ENCODE assay signal across 18 cellular contexts in the genomic region with DNA sequence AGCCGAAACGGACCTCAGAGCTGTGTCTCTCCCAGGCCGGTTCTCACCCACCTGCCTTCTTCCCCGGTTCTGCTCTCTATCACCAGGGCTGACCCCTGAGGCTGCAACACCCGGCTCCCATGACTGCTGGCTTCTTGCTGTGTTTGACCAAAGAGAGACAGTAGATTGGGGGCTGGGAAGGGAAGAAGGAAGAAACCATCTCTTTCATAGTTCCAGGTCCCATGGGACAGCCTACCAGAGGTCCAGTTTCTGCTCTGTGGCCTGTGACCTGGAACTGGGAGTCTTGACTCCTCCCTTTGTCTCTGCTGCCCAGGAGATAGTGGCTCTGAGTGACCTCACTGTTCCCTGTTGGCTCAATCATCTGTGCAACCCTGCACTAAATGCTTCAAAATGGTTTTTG. TPM values are rescaled to one million over a fixed set of nuclear protein-coding genes. Genes with fewer than 3 reads are reported as not detected.
DNase-seq lines count a peak whose midpoint lies in the region; ATAC-seq, FAIRE-seq and TF ChIP-seq lines count a peak whose summit lies in the region.
"Had no signal": no experiment of that assay in that cellular context is flagged by ENCODE, and none has a peak within 500 bp of the region (broad histone marks: within the 10 kb centered on the region; RNA-seq: fewer than 3 reads in every experiment).

No MANE protein-coding gene starts in this region.

- H3K4me1 ChIP-seq in mesenchymal stem cell (ENCODE audit: control insufficient read depth, insufficient read depth, low read depth, low read length) (peaks cover 21% of the 10 kb centered on the region), smooth muscle cell (ENCODE audit: low read depth) (peaks cover 19% of the 10 kb centered on the region)

- peak overlapping the region in 1 of 2 experiments; percentile 88 for H2BK12ac ChIP-seq in mesenchymal stem cell (ENCODE audit: low read length in 2 of 2)

- H3K9me3 ChIP-seq in mesenchymal stem cell (ENCODE audit: control insufficient read depth, low read length) (peaks cover 9% of the 10 kb centered on the region), smooth muscle cell (replicated peaks; ENCODE audit: low read depth) (peaks cover 3% of the 10 kb centered on the region)

- H4K20me1 ChIP-seq in smooth muscle cell (ENCODE audit: low read depth) = no peaks in the 10 kb centered on the region
- H4K20me1 ChIP-seq: BLaER1 had no signal

- DNase-seq in HTR-8/SVneo (ENCODE audit: insufficient read length, low spot score) (no peak), fibroblast of mammary gland (ENCODE audit: low read depth) (peak; percentile 22), mesenchymal stem cell (no peak), smooth muscle cell (lab: John Stamatoyannopoulos, UW; ENCODE audit: unreplicated experiment) (no peak), frontal cortex (ENCODE audit: low spot score in 2 of 2) (no peak), SIG-M5 (lab: John Stamatoyannopoulos, UW) (no peak), NCI-H1092 (lab: John Stamatoyannopoulos, UW) (no peak)
- DNase-seq: activated CD4-positive, alpha-beta T cell treated with anti-CD3 and anti-CD28 coated beads, Interleukin-2, amount 50 U/mL, for 48 hours; activated naive CD8-positive, alpha-beta T cell treated with anti-CD3 and anti-CD28 coated beads for 36 hours; activated T-cell treated with anti-CD3 and anti-CD28 coated beads, Interleukin-2, amount 50 U/mL, for 48 hours; DMS79; effector CD8-positive, alpha-beta T cell; NCI-H2029 treated with DMSO at 0.1 percent for 48 hours; NCI-H524; stimulated activated naive CD8-positive, alpha-beta T cell treated with anti-CD3 and anti-CD28 coated beads, Interleukin-15, Interleukin-2, amounts not matched to agents 100 U/mL and 50 U/mL, for 24 hours had no signal

- no peak overlapping the region for H2AFZ ChIP-seq in mesenchymal stem cell (ENCODE audit: low read depth, low read length)
- no peak overlapping the region for H2AFZ ChIP-seq in smooth muscle cell (ENCODE audit: low read depth)

- H3K4me3 ChIP-seq in fibroblast of mammary gland (ENCODE audit: control insufficient read depth, low read depth, low read length) (no peak overlapping the region), mesenchymal stem cell (ENCODE audit: insufficient read depth in 1 of 2, low read depth in 1 of 2, low read length in 2 of 2) (peak overlapping the region in 1 of 2 experiments; percentile 4), smooth muscle cell (no peak overlapping the region)
- H3K4me3 ChIP-seq: BLaER1 had no signal

- no peaks in the 10 kb centered on the region for H3K79me1 ChIP-seq in mesenchymal stem cell (replicated peaks; ENCODE audit: low read length, poor library complexity, severe bottlenecking)

- H2BK15ac ChIP-seq in mesenchymal stem cell (ENCODE audit: low read depth, poor library complexity, severe bottlenecking) = no peak overlapping the region

- H2BK5ac ChIP-seq in mesenchymal stem cell (ENCODE audit: low read depth, low read length, poor library complexity, severe bottlenecking) = peak overlapping the region; percentile 98

- peak overlapping the region in 1 of 2 experiments; percentile 78 for H3K23ac ChIP-seq in mesenchymal stem cell (ENCODE audit: low read length in 2 of 2)

- H3K9ac ChIP-seq in mesenchymal stem cell (ENCODE audit: low read length) (no peak overlapping the region), smooth muscle cell (ENCODE audit: low read depth) (no peak overlapping the region)
- H3K9ac ChIP-seq: BLaER1 had no signal

- no peak overlapping the region for H3K14ac ChIP-seq in mesenchymal stem cell (ENCODE audit: low read length in 2 of 2)

- H3K18ac ChIP-seq in mesenchymal stem cell (ENCODE audit: low read depth in 1 of 2, low read length in 2 of 2) = peak overlapping the region; percentile 3 to 74

- TF ChIP-seq CTCF in fibroblast of mammary gland (conservative IDR thresholded peaks at IDR 0.05; ENCODE audit: control insufficient read depth, insufficient read depth, low read depth, low read length) (no peak), smooth muscle cell (IDR thresholded peaks at IDR 0.05; ENCODE audit: borderline replicate concordance, insufficient read depth, poor library complexity, severe bottlenecking) (no peak)

- H4K91ac ChIP-seq in mesenchymal stem cell (ENCODE audit: low read length) = no peak overlapping the region

- ATAC-seq in HG03460 (IDR thresholded peaks at IDR 0.05; ENCODE audit: unreplicated experiment) = no peak
- ATAC-seq: stimulated activated naive CD8-positive, alpha-beta T cell treated with anti-CD3 and anti-CD28 coated beads, Interleukin-15, Interleukin-2, amounts not matched to agents 100 U/mL and 50 U/mL, for 24 hours had no signal

- H3K4me2 ChIP-seq in mesenchymal stem cell (ENCODE audit: low read length, poor library complexity, severe bottlenecking) (peak overlapping the region; percentile 19), smooth muscle cell (peak overlapping the region; percentile 46)
- H3K4me2 ChIP-seq: BLaER1 had no signal

- H2AK5ac ChIP-seq in mesenchymal stem cell (ENCODE audit: low read length, severe bottlenecking) = peak overlapping the region; percentile 99

- peak overlapping the region; percentile 98 for H3K27ac ChIP-seq in mesenchymal stem cell (ENCODE audit: low read length, poor library complexity, severe bottlenecking)
- no peak overlapping the region for H3K27ac ChIP-seq in smooth muscle cell (ENCODE audit: low read depth)
- H3K27ac ChIP-seq: BLaER1 had no signal

- H3K27me3 ChIP-seq in mesenchymal stem cell (ENCODE audit: control insufficient read depth in 1 of 2, insufficient read depth in 1 of 2, low read length in 2 of 2) = no peaks in the 10 kb centered on the region
- H3K27me3 ChIP-seq in smooth muscle cell (ENCODE audit: low read depth) = no peaks in the 10 kb centered on the region
- H3K27me3 ChIP-seq: BLaER1 had no signal

- peak; percentile 4 for FAIRE-seq in HTR-8/SVneo (lab: Jason Lieb, UNC)
- no peak for FAIRE-seq in frontal cortex (lab: Jason Lieb, UNC)

- no peaks in the 10 kb centered on the region for H3F3A ChIP-seq in smooth muscle cell (ENCODE audit: low read depth)

- no peak overlapping the region for H2BK120ac ChIP-seq in mesenchymal stem cell (ENCODE audit: low read depth, low read length)

- H3K79me2 ChIP-seq in smooth muscle cell (ENCODE audit: low read depth) = no peaks in the 10 kb centered on the region

- H3K4ac ChIP-seq in mesenchymal stem cell (ENCODE audit: low read depth in 1 of 2, low read length in 2 of 2) = no peak overlapping the region

- H3K36me3 ChIP-seq in mesenchymal stem cell (ENCODE audit: control insufficient read depth in 1 of 2, insufficient read depth in 2 of 2, low read depth in 1 of 2, low read length in 2 of 2) (no peaks in the 10 kb centered on the region), smooth muscle cell (ENCODE audit: low read depth) (no peaks in the 10 kb centered on the region)
- H3K36me3 ChIP-seq: BLaER1 had no signal

- WGBS in mesenchymal stem cell = 94% methylated on average over 5 of the region's 5 CpGs
- 84% methylated on average over 5 of the region's 5 CpGs for whole genome bisulfite sequencing in smooth muscle cell (ENCODE audit: low lambda C conversion rate)

- peak overlapping the region; percentile 45 for H4K8ac ChIP-seq in mesenchymal stem cell (ENCODE audit: low read length)

RNA-seq across cellular contexts. Expression of a gene that starts 38.1 kb away (rescaled TPM):
- 7.2 TPM for polyA plus RNA-seq in mesenchymal stem cell (2013, experiment 1 of 2)
- 7.0 TPM for polyA plus RNA-seq in mesenchymal stem cell (2013, experiment 2 of 2)
- total RNA-seq in smooth muscle cell (39.0 and 42.1 TPM in 2 replicates), frontal cortex (not detected)
- 9.3 and 13.2 TPM in 2 replicates for polyA plus RNA-seq in smooth muscle cell
- total RNA-seq: OCI-LY7 had no signal

Comparison
In these comparisons a context has a peak if more than half of its experiments do, and no peak if none do; other contexts are left out.
1. RNA of a gene that starts 38.1 kb away (total RNA-seq): 39.0 to 42.1 TPM in smooth muscle cell; not detected in frontal cortex (single experiment); every median in the first group is over 10 times any median in the second.